In the genomic region with DNA sequence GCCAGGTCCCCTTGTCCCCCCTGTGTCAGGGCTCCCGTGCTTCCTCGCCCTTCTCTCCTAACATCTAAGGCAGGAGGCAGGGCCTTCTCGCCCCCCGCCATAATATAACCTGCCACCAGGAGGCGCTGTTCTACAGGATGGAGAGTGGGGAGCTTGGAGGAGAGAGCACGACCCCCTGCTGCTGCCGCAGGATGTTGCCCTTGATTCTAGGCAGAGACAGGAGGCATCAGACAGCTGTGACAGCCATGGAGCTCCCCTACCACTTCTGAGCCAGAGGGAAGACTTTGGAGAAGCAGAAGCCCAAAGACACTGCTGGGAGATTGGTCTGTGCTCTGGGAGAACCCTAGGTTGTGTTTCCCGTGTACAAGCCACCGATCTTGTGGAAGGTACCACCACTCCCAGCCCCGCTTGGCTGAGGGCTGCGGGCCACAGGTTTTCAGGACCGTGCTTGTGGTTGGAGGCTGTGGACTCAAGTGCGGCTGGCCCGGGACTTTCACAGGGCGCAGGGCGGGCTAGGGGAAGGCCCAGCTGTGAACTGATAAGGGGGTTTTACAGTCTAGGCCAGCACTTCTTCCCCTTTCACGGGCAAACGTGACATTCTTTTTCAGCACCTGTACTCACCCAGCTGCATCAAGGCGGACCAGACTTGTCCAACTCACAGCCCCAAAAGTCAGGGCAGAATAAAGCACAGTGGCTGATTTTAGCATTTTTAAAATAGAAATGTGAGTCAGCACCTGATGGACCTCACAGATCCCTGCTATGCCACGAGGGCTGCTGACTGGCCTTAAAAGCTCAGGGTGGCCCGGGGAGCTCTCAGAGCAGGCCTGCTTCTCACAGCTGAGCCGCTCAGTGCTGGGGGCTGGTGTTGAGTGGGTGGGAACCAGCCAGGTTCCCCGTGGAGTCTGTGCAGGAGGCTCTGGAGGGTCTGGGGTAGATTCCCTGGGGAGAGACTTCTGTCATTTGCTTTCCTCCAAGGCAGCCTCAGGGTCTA, we compare ENCODE assay signal across 8 cellular contexts. TPM values are rescaled to one million over a fixed set of nuclear protein-coding genes. Genes with fewer than 3 reads are reported as not detected.
DNase-seq lines count a peak whose midpoint lies in the region; ATAC-seq and TF ChIP-seq lines count a peak whose summit lies in the region.

No MANE protein-coding gene starts in this region.

- intact Hi-C loops in esophagus squamous epithelium (cut with DNase I) = no loop called here

- no peaks in the 10 kb centered on the region for H3K9me3 ChIP-seq in esophagus squamous epithelium
- H3K9me3 ChIP-seq in neural cell (ENCODE audit: low read length) = no peaks in the 10 kb centered on the region

- H3K9ac ChIP-seq in neural cell (ENCODE audit: low read length) = no peak overlapping the region

- peak in 1 of 4 donors; percentile 30 for TF ChIP-seq POLR2A in esophagus squamous epithelium (IDR thresholded peaks at IDR 0.05)

- H3K4me1 ChIP-seq in esophagus squamous epithelium = no peaks in the 10 kb centered on the region

- DNase-seq in COLO829 (ENCODE audit: low spot score) = peak; percentile 79
- DNase-seq in NOMO-1 (lab: John Stamatoyannopoulos, UW; ENCODE audit: unreplicated experiment in 2 of 2) = peak; percentile 22 to 48
- DNase-seq in activated CD8-positive, alpha-beta memory T cell treated with anti-CD3 and anti-CD28 coated beads, Interleukin-2, amount 10 ng/mL, durations not matched to agents 7 days and 5 days = peak; percentile 98
- DNase-seq in esophagus squamous epithelium (lab: John Stamatoyannopoulos, UW) = peak; percentile 21
- peak; percentile 93 to 95 for DNase-seq in stimulated activated naive CD8-positive, alpha-beta T cell treated with anti-CD3 and anti-CD28 coated beads, Interleukin-15, amount 100 ng/mL, for 72 hours

- no peak for TF ChIP-seq EP300 in neural cell (conservative IDR thresholded peaks at IDR 0.05; ENCODE audit: poor library complexity, severe bottlenecking)

- peak overlapping the region; percentile 79 for H3K4me3 Mint-ChIP-seq in activated CD8-positive, alpha-beta memory T cell treated with anti-CD3 and anti-CD28 coated beads, Interleukin-2, amount 10 ng/mL, durations not matched to agents 7 days and 5 days
- H3K4me3 Mint-ChIP-seq in stimulated activated naive CD8-positive, alpha-beta T cell treated with anti-CD3 and anti-CD28 coated beads, Interleukin-15, amount 100 ng/mL, for 72 hours = peak overlapping the region; percentile 72 to 79

- peak overlapping the region; percentile 99 for H3K27ac Mint-ChIP-seq in activated CD8-positive, alpha-beta memory T cell treated with anti-CD3 and anti-CD28 coated beads, Interleukin-2, amount 10 ng/mL, durations not matched to agents 7 days and 5 days
- peak overlapping the region; percentile 95 to 96 for H3K27ac Mint-ChIP-seq in stimulated activated naive CD8-positive, alpha-beta T cell treated with anti-CD3 and anti-CD28 coated beads, Interleukin-15, amount 100 ng/mL, for 72 hours

- H3K9me2 ChIP-seq in neural cell (ENCODE audit: insufficient read depth, low read length) = no peaks in the 10 kb centered on the region

- CTCF ChIA-PET in activated CD8-positive, alpha-beta memory T cell treated with anti-CD3 and anti-CD28 coated beads, Interleukin-2, amount 10 ng/mL, durations not matched to agents 7 days and 5 days (lab: Charles Lee) = interaction anchor here (0.6 to 12.7 kb wide), 46 partner anchors 10 to 546 kb away, joined by 3 to 156 read pairs (median 5); partner anchors contain the start of genes DRD3 and ZNF80

- no peaks in the 10 kb centered on the region for H4K20me1 ChIP-seq in neural cell (ENCODE audit: insufficient read depth)

- no peak overlapping the region for H2AFZ ChIP-seq in neural cell (ENCODE audit: low read depth, low read length)

- peak; percentile 92 for ATAC-seq in GM19397 (IDR thresholded peaks at IDR 0.05; ENCODE audit: unreplicated experiment)
- peak; percentile 86 for ATAC-seq in HG03457 (IDR thresholded peaks at IDR 0.05; ENCODE audit: unreplicated experiment)
- peak; percentile 74 for ATAC-seq in activated CD8-positive, alpha-beta memory T cell treated with anti-CD3 and anti-CD28 coated beads, Interleukin-2, amount 10 ng/mL, durations not matched to agents 7 days and 5 days
- peak; percentile 92 for ATAC-seq in stimulated activated naive CD8-positive, alpha-beta T cell treated with anti-CD3 and anti-CD28 coated beads, Interleukin-15, amount 100 ng/mL, for 72 hours

- no peaks in the 10 kb centered on the region for H3K79me2 ChIP-seq in neural cell (replicated peaks; ENCODE audit: insufficient read depth, low read length)

- peak; percentile 56 to 88 (median 66) for TF ChIP-seq CTCF in esophagus squamous epithelium (IDR thresholded peaks at IDR 0.05)
- TF ChIP-seq CTCF in neural cell (IDR thresholded peaks at IDR 0.05; ENCODE audit: poor library complexity, severe bottlenecking) = peak; percentile 15

- H3K4me3 ChIP-seq in esophagus squamous epithelium (peak overlapping the region in 2 of 4 donors; percentile 12 to 21), neural cell (ENCODE audit: low read length) (no peak overlapping the region)

- H3K27ac ChIP-seq in esophagus squamous epithelium = peak overlapping the region in 3 of 4 donors; percentile 7 to 70 (median 50)
- no peak overlapping the region for H3K27ac ChIP-seq in neural cell (ENCODE audit: low read length)

- H3K27me3 ChIP-seq in esophagus squamous epithelium (no peaks in the 10 kb centered on the region), neural cell (ENCODE audit: insufficient read depth, low read depth, low read length) (no peaks in the 10 kb centered on the region)

- H3K36me3 ChIP-seq in esophagus squamous epithelium = no peaks in the 10 kb centered on the region
- H3K36me3 ChIP-seq in neural cell (ENCODE audit: insufficient read depth, low read length) = no peaks in the 10 kb centered on the region

- no peaks in the 10 kb centered on the region for H3F3A ChIP-seq in neural cell (ENCODE audit: insufficient read depth, low read length, poor library complexity, severe bottlenecking)

- peaks cover 60% of the 10 kb centered on the region for H3K4me1 Mint-ChIP-seq in activated CD8-positive, alpha-beta memory T cell treated with anti-CD3 and anti-CD28 coated beads, Interleukin-2, amount 10 ng/mL, durations not matched to agents 7 days and 5 days
- H3K4me1 Mint-ChIP-seq in stimulated activated naive CD8-positive, alpha-beta T cell treated with anti-CD3 and anti-CD28 coated beads, Interleukin-15, amount 100 ng/mL, for 72 hours = peaks cover 66% of the 10 kb centered on the region

- TF ChIP-seq RAD21 in neural cell (conservative IDR thresholded peaks at IDR 0.05) = no peak

- WGBS in esophagus squamous epithelium, 2 donors = 66 to 75% methylated on average over 7 to 10 of the region's 23 CpGs

- H3K27me3 Mint-ChIP-seq in activated CD8-positive, alpha-beta memory T cell treated with anti-CD3 and anti-CD28 coated beads, Interleukin-2, amount 10 ng/mL, durations not matched to agents 7 days and 5 days = no peaks in the 10 kb centered on the region
- H3K27me3 Mint-ChIP-seq in stimulated activated naive CD8-positive, alpha-beta T cell treated with anti-CD3 and anti-CD28 coated beads, Interleukin-15, amount 100 ng/mL, for 72 hours = no peaks in the 10 kb centered on the region

- no peak overlapping the region for H3K4me2 ChIP-seq in neural cell (ENCODE audit: low read length)

- H3K36me3 Mint-ChIP-seq in activated CD8-positive, alpha-beta memory T cell treated with anti-CD3 and anti-CD28 coated beads, Interleukin-2, amount 10 ng/mL, durations not matched to agents 7 days and 5 days = peaks cover 22% of the 10 kb centered on the region

- no peaks in the 10 kb centered on the region for H3K9me3 Mint-ChIP-seq in activated CD8-positive, alpha-beta memory T cell treated with anti-CD3 and anti-CD28 coated beads, Interleukin-2, amount 10 ng/mL, durations not matched to agents 7 days and 5 days (ENCODE audit: low read depth)
- H3K9me3 Mint-ChIP-seq in stimulated activated naive CD8-positive, alpha-beta T cell treated with anti-CD3 and anti-CD28 coated beads, Interleukin-15, amount 100 ng/mL, for 72 hours = no peaks in the 10 kb centered on the region

TF ChIP-seq in neural cell, 6 proteins besides CTCF, POLR2A, EP300 and RAD21:
- TF ChIP-seq SMC3 (conservative IDR thresholded peaks at IDR 0.05; ENCODE audit: poor library complexity) = no peak

RNA-seq across cellular contexts. Expression of gene TIGIT, which starts 2.6 kb away (rescaled TPM):
- total RNA-seq in activated CD8-positive, alpha-beta memory T cell treated with anti-CD3 and anti-CD28 coated beads, Interleukin-2, amount 10 ng/mL, durations not matched to agents 7 days and 5 days = 100 to 1,000 TPM; 129 to 367 TPM
- total RNA-seq in esophagus squamous epithelium = under 1 TPM; 0.26 to 0.94 (median 0.72) TPM
- polyA plus RNA-seq in neural cell = 1.1 and 1.8 TPM in 2 replicates
- polyA minus RNA-seq in neural cell = 0.73 and 1.2 TPM in 2 replicates

RNA-seq across cellular contexts. Expression of gene ZNF80, which starts 53.8 kb away (rescaled TPM):
- total RNA-seq in activated CD8-positive, alpha-beta memory T cell treated with anti-CD3 and anti-CD28 coated beads, Interleukin-2, amount 10 ng/mL, durations not matched to agents 7 days and 5 days = 1 to 10 TPM; 4.5 to 5.5 TPM
- under 1 TPM in 1 of 4 donors, not detected in 3; 0.38 TPM for total RNA-seq in esophagus squamous epithelium
- polyA plus RNA-seq in neural cell = 0.17 TPM in 1 of 2 replicates, not detected in the other
- polyA minus RNA-seq in neural cell = not detected in 2 replicates

Comparison
In these comparisons a context has a peak if more than half of its experiments do, and no peak if none do; other contexts are left out.
1. DNase-seq: peak in every context shown above with its lines; median percentile 98 in activated CD8-positive, alpha-beta memory T cell treated with anti-CD3 and anti-CD28 coated beads, Interleukin-2, amount 10 ng/mL, durations not matched to agents 7 days and 5 days; 94 in stimulated activated naive CD8-positive, alpha-beta T cell treated with anti-CD3 and anti-CD28 coated beads, Interleukin-15, amount 100 ng/mL, for 72 hours; 79 in COLO829; 35 in NOMO-1; 21 in esophagus squamous epithelium.
2. RNA of gene TIGIT, which starts 2.6 kb away (total RNA-seq): 129 to 367 TPM in activated CD8-positive, alpha-beta memory T cell treated with anti-CD3 and anti-CD28 coated beads, Interleukin-2, amount 10 ng/mL, durations not matched to agents 7 days and 5 days; 0.26 to 0.94 TPM in esophagus squamous epithelium; every median in the first group is over 10 times any median in the second.
3. Peak in every context shown above with its lines, with median percentiles within 50 percentile points of each other: ATAC-seq.